ENCODE assay signal across 17 cellular contexts in the genomic region with DNA sequence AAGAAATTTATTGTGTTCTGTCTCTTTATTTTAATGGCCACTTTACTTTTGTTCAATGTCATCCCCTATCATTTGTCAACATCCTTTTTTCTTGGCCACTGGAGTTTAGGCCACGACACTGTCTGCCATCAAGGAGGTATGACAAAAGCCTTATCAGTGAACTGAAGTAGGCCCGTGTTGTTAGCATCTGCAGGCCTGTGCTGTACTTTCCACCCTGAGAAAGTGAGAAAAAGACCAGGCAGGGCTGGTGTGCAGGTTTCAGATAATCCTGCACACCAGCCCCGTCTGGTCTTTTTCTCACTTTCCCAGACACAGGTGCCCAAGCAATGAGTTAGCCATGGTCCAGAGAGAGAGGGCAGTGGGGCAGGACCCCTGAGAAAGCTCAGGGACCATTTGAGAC.
"Had no signal": no experiment of that assay in that cellular context is flagged by ENCODE, and none has a peak within 500 bp of the region (broad histone marks: within the 10 kb centered on the region; RNA-seq: fewer than 3 reads in every experiment).

No MANE protein-coding gene starts in this region.

- H3K9me3 Mint-ChIP-seq: activated naive CD4-positive, alpha-beta T cell treated with anti-CD3 and anti-CD28 coated beads, Interleukin-2, amount 50 U/mL, for 24 hours; activated T-cell treated with anti-CD3 and anti-CD28 coated beads, Interleukin-2, amount 50 U/mL, for 24 hours; dendritic cell treated with granulocyte-macrophage colony-stimulating factor and Interleukin-4, amounts not matched to agents 40 ng/mL and 50 ng/mL, for 4 days; naive thymus-derived CD8-positive, alpha-beta T cell; T-helper 2 cell treated with Interferon-gamma antibody and Interleukin-4, amounts not matched to agents 5 μg/mL and 100 μg/mL, for 36 hours had no signal

- H3K27me3 Mint-ChIP-seq: activated naive CD4-positive, alpha-beta T cell treated with anti-CD3 and anti-CD28 coated beads, Interleukin-2, amount 50 U/mL, for 24 hours had no signal

- ATAC-seq: activated CD4-positive, CD25-positive, alpha-beta regulatory T cell treated with anti-CD3 and anti-CD28 coated beads, Interleukin-2, amount 50 U/mL, for 24 hours; body of pancreas; lower lobe of right lung; mucosa of descending colon; naive thymus-derived CD8-positive, alpha-beta T cell; stimulated activated naive CD8-positive, alpha-beta T cell treated with anti-CD3 and anti-CD28 coated beads, Interleukin-15, Interleukin-2, amounts not matched to agents 100 U/mL and 50 U/mL, for 24 hours had no signal

- H3K27me3 ChIP-seq: body of pancreas, suprapubic skin had no signal

- H3K36me3 Mint-ChIP-seq: activated naive CD4-positive, alpha-beta T cell treated with anti-CD3 and anti-CD28 coated beads, Interleukin-2, amount 50 U/mL, for 24 hours; naive thymus-derived CD8-positive, alpha-beta T cell had no signal

- H3K27ac Mint-ChIP-seq: activated naive CD4-positive, alpha-beta T cell treated with anti-CD3 and anti-CD28 coated beads, Interleukin-2, amount 50 U/mL, for 24 hours; activated T-cell treated with anti-CD3 and anti-CD28 coated beads, Interleukin-2, amount 50 U/mL, for 24 hours; dendritic cell treated with granulocyte-macrophage colony-stimulating factor and Interleukin-4, amounts not matched to agents 40 ng/mL and 50 ng/mL, for 4 days; T-helper 2 cell treated with Interferon-gamma antibody and Interleukin-4, amounts not matched to agents 5 μg/mL and 100 μg/mL, for 36 hours had no signal

- DNase-seq: activated CD4-positive, alpha-beta T cell treated with anti-CD3 and anti-CD28 coated beads, Interleukin-2, amount 50 U/mL, for 4 hours; activated effector memory CD4-positive, alpha-beta T cell treated with Interleukin-2 at 50 U/mL for 16 hours; activated T-cell treated with anti-CD3 and anti-CD28 coated beads, Interleukin-2, amount 50 U/mL, for 24 hours; body of pancreas; lower lobe of right lung; mucosa of descending colon; naive thymus-derived CD8-positive, alpha-beta T cell; nucleus accumbens; stimulated activated CD4-positive, alpha-beta T cell treated with anti-CD3 and anti-CD28 coated beads, Interleukin-4, amount 100 ng/mL, for 1 hour; stimulated activated CD8-positive, alpha-beta memory T cell treated with anti-CD3 and anti-CD28 coated beads, Interleukin-4, amount 100 ng/mL, for 48 hours; stimulated activated naive CD8-positive, alpha-beta T cell treated with anti-CD3 and anti-CD28 coated beads, Interleukin-15, Interleukin-2, amounts not matched to agents 100 U/mL and 50 U/mL, for 24 hours had no signal

- H3K9me3 ChIP-seq: body of pancreas, lower lobe of right lung, mucosa of descending colon, prostate gland, suprapubic skin had no signal

- H3K27ac ChIP-seq: body of pancreas, lower lobe of right lung, prostate gland, suprapubic skin had no signal

- H3K4me1 ChIP-seq: body of pancreas, prostate gland had no signal

- H3K4me3 ChIP-seq: body of pancreas, lower lobe of right lung, mucosa of descending colon, prostate gland, suprapubic skin had no signal

- H3K4me3 Mint-ChIP-seq: activated naive CD4-positive, alpha-beta T cell treated with anti-CD3 and anti-CD28 coated beads, Interleukin-2, amount 50 U/mL, for 24 hours; activated T-cell treated with anti-CD3 and anti-CD28 coated beads, Interleukin-2, amount 50 U/mL, for 24 hours; dendritic cell treated with granulocyte-macrophage colony-stimulating factor and Interleukin-4, amounts not matched to agents 40 ng/mL and 50 ng/mL, for 4 days; naive thymus-derived CD8-positive, alpha-beta T cell; T-helper 2 cell treated with Interferon-gamma antibody and Interleukin-4, amounts not matched to agents 5 μg/mL and 100 μg/mL, for 36 hours had no signal

- H3K36me3 ChIP-seq: prostate gland had no signal
